ENCODE assay signal across 1 cellular context in the genomic region with DNA sequence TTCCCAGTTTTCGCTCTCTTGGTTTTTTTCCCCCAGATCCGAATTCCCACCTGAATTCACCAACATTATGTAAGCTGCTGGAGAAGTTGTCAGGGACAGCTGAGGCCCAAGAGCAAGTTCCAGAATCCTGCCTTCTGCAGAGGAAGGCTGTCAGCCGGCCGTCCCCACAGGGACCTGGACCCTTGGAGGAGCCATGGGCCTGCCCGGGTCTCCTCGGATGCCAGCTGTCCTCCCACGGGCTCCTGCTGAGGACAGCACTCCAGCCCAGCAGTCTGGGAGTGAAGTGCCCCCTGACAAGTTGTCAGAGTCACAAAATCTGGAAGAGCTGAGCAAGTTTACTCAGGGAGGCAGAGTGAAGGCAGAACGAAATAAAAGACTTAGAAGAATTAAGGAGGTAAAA.
TF ChIP-seq lines count a peak whose summit lies in the region.

No MANE protein-coding gene starts in this region.

TF ChIP-seq in IMR-90, 13 proteins besides CTCF, POLR2A, EP300 and RAD21 (continued from another document):
- TF ChIP-seq CEBPB (IDR thresholded peaks at IDR 0.05; ENCODE audit: low read depth, low read length) (no peak), MAFK (IDR thresholded peaks at IDR 0.05; ENCODE audit: low read depth, low read length) (no peak)
